In genomic region chr2:175136334-175137215, GRCh38 we compare ENCODE assay signal across 14 cellular contexts. TPM values are rescaled to one million over a fixed set of nuclear protein-coding genes. Genes with fewer than 3 reads are reported as not detected.
DNase-seq lines count a peak whose midpoint lies in the region; ATAC-seq and TF ChIP-seq lines count a peak whose summit lies in the region.
"Had no signal": no experiment of that assay in that cellular context is flagged by ENCODE, and none has a peak within 500 bp of the region (broad histone marks: within the 10 kb centered on the region; RNA-seq: fewer than 3 reads in every experiment).

No MANE protein-coding gene starts in this region.

- H3K27ac ChIP-seq in PC-3 (ENCODE audit: low read length): no peak overlapping the region
- H3K27ac ChIP-seq: sigmoid colon had no signal

- POLR2A ChIA-PET in PC-3 (lab: Charles Lee; ENCODE audit: unreplicated experiment): no interaction called here

- ATAC-seq in GM18873 (IDR thresholded peaks at IDR 0.05; ENCODE audit: low FRiP score, unreplicated experiment) (peak; percentile 56), GM21526 (IDR thresholded peaks at IDR 0.05; ENCODE audit: low FRiP score, unreplicated experiment) (peak; percentile 69), HG03066 (IDR thresholded peaks at IDR 0.05; ENCODE audit: low read depth, unreplicated experiment) (peak; percentile 78), PC-3 (no peak)
- no peak for ATAC-seq in central memory CD8-positive, alpha-beta T cell (replicated peaks; ENCODE audit: extremely low read depth, poor library complexity, severe bottlenecking)

- H3K9me3 ChIP-seq in PC-3 (ENCODE audit: low read length): no peaks in the 10 kb centered on the region
- H3K9me3 ChIP-seq: sigmoid colon had no signal

- H3F3A ChIP-seq in PC-3 (ENCODE audit: low read length, unreplicated experiment): no peaks in the 10 kb centered on the region

- no peaks in the 10 kb centered on the region for H3K27me3 ChIP-seq in PC-3 (ENCODE audit: low read length)
- H3K27me3 ChIP-seq: sigmoid colon had no signal

- no peak overlapping the region for H3K4me3 ChIP-seq in PC-3 (ENCODE audit: low read length)
- H3K4me3 ChIP-seq: sigmoid colon had no signal

- CTCF ChIA-PET in PC-3 (lab: Charles Lee): no interaction called here

- H3K79me2 ChIP-seq in PC-3 (ENCODE audit: low read length): no peaks in the 10 kb centered on the region

- H3K9me2 ChIP-seq in PC-3 (replicated peaks; ENCODE audit: low read length): no peaks in the 10 kb centered on the region

- intact Hi-C loops in PC-3 (cut with micrococcal nuclease): no loop called here

- H3K36me3 Mint-ChIP-seq in central memory CD8-positive, alpha-beta T cell (ENCODE audit: insufficient read depth): peaks cover 32% of the 10 kb centered on the region
- H3K36me3 Mint-ChIP-seq in progenitor cell of endocrine pancreas (ENCODE audit: insufficient read depth): peaks cover 10% of the 10 kb centered on the region

- BruUV-seq in PC-3 (replicated peaks; lab: Mats Ljungman, UMichigan): no TSS peak

- no peaks in the 10 kb centered on the region for H3K27me3 Mint-ChIP-seq in central memory CD8-positive, alpha-beta T cell
- no peaks in the 10 kb centered on the region for H3K27me3 Mint-ChIP-seq in progenitor cell of endocrine pancreas

- peaks cover 8% of the 10 kb centered on the region for H3K36me3 ChIP-seq in PC-3 (ENCODE audit: low read depth, low read length)

- peaks cover 39% of the 10 kb centered on the region for H3K4me1 Mint-ChIP-seq in central memory CD8-positive, alpha-beta T cell
- H3K4me1 Mint-ChIP-seq in progenitor cell of endocrine pancreas (ENCODE audit: low read depth): no peaks in the 10 kb centered on the region

- no peaks in the 10 kb centered on the region for H3K4me1 ChIP-seq in PC-3 (ENCODE audit: insufficient read depth, low read length)

- H3K4me3 Mint-ChIP-seq in central memory CD8-positive, alpha-beta T cell: no peak overlapping the region
- no peak overlapping the region for H3K4me3 Mint-ChIP-seq in progenitor cell of endocrine pancreas (ENCODE audit: low read depth)
- H3K4me3 Mint-ChIP-seq: endodermal cell had no signal

- no peaks in the 10 kb centered on the region for H4K20me1 ChIP-seq in PC-3 (ENCODE audit: low read length)

- H3K9me3 Mint-ChIP-seq in central memory CD8-positive, alpha-beta T cell: no peaks in the 10 kb centered on the region
- no peaks in the 10 kb centered on the region for H3K9me3 Mint-ChIP-seq in progenitor cell of endocrine pancreas (ENCODE audit: low read depth)
- H3K9me3 Mint-ChIP-seq: endodermal cell had no signal

- peak overlapping the region; percentile 55 for H3K27ac Mint-ChIP-seq in central memory CD8-positive, alpha-beta T cell (ENCODE audit: low read depth)
- H3K27ac Mint-ChIP-seq in progenitor cell of endocrine pancreas: no peak overlapping the region
- H3K27ac Mint-ChIP-seq: endodermal cell had no signal

- no peak for DNase-seq in central memory CD8-positive, alpha-beta T cell (ENCODE audit: low spot score in 2 of 2)
- DNase-seq in NCI-H2196 treated with DMSO at 0.1 percent for 48 hours (lab: John Stamatoyannopoulos, UW; ENCODE audit: unreplicated experiment) (no peak), PC-3 (no peak), progenitor cell of endocrine pancreas (ENCODE audit: low spot score, unreplicated experiment) (no peak), NCI-H2081 (lab: John Stamatoyannopoulos, UW) (no peak)
- DNase-seq: activated CD4-positive, alpha-beta T cell treated with anti-CD3 and anti-CD28 coated beads, Interleukin-2, amount 50 U/mL, for 1 hour; amygdala; endodermal cell; hypothalamus; Kasumi-1; sigmoid colon had no signal

- no peak overlapping the region for H2AFZ ChIP-seq in PC-3 (ENCODE audit: low read length)

- TF ChIP-seq CTCF in PC-3 (conservative IDR thresholded peaks at IDR 0.05; ENCODE audit: low read depth, low read length) (no peak), progenitor cell of endocrine pancreas (IDR thresholded peaks at IDR 0.05; ENCODE audit: unreplicated experiment) (no peak)

- no peak overlapping the region for H3K4me2 ChIP-seq in PC-3 (ENCODE audit: low read length)

- no peak overlapping the region for H3K9ac ChIP-seq in PC-3 (ENCODE audit: low read length)

RNA-seq across cellular contexts. Expression of gene ATF2, which starts 31.4 kb away (rescaled TPM):
- total RNA-seq in PC-3 (2014; rRNA removed) (12.6 and 15.0 TPM in 2 replicates), progenitor cell of endocrine pancreas (58.9 and 69.8 TPM in 2 replicates)

RNA-seq across cellular contexts. Expression of gene ATP5MC3, which starts 44.9 kb away (rescaled TPM):
- total RNA-seq in PC-3 (2014; rRNA removed) (214 and 254 TPM in 2 replicates), progenitor cell of endocrine pancreas (185 and 192 TPM in 2 replicates)

Comparison
In these comparisons a context has a peak if more than half of its experiments do, and no peak if none do; other contexts are left out.
1. ATAC-seq: peak in GM18873 (single experiment), GM21526 (single experiment) and HG03066 (single experiment); none in central memory CD8-positive, alpha-beta T cell (single experiment) and PC-3 (single experiment).